In genomic region chr7:1601956-1602355, GRCh38 we compare ENCODE assay signal across 27 cellular contexts. TPM values are rescaled to one million over a fixed set of nuclear protein-coding genes. Genes with fewer than 3 reads are reported as not detected.
"Had no signal": no experiment of that assay in that cellular context is flagged by ENCODE, and none has a peak within 500 bp of the region (broad histone marks: within the 10 kb centered on the region; RNA-seq: fewer than 3 reads in every experiment).

No MANE protein-coding gene starts in this region.

- H3K4me3 ChIP-seq: dorsolateral prefrontal cortex, esophagus muscularis mucosa, heart right ventricle, lung, ovary, psoas muscle, skin epidermis, suprapubic skin, vagina had no signal

- H3K9me3 ChIP-seq: esophagus muscularis mucosa, heart right ventricle, ovary, psoas muscle, suprapubic skin, vagina had no signal

- H3K27ac ChIP-seq: dorsolateral prefrontal cortex, esophagus muscularis mucosa, foreskin keratinocyte, heart right ventricle, ovary, psoas muscle, skin epidermis, suprapubic skin, vagina had no signal

- DNase-seq: dorsolateral prefrontal cortex; effector CD4-positive, alpha-beta T cell; foreskin keratinocyte; glutamatergic neuron; heart right ventricle; hippocampal formation; immature natural killer cell; natural killer cell; ovary; psoas muscle; stimulated activated CD4-positive, alpha-beta T cell treated with anti-CD3 and anti-CD28 coated beads, Interleukin-15, amount 100 ng/mL, for 24 hours; stimulated activated CD4-positive, alpha-beta T cell treated with anti-CD3 and anti-CD28 coated beads, Interleukin-2, amount 100 ng/mL, for 48 hours; stimulated activated naive CD4-positive, alpha-beta T cell; stimulated activated naive CD8-positive, alpha-beta T cell treated with anti-CD3 and anti-CD28 coated beads, Interleukin-15, amount 100 ng/mL, for 72 hours; trophoblast cell had no signal

- FAIRE-seq: colon, endothelial cell of umbilical vein, keratinocyte had no signal

- ATAC-seq: foreskin keratinocyte; heart right ventricle; left lobe of liver; natural killer cell; psoas muscle; right cardiac atrium; stimulated activated naive CD8-positive, alpha-beta T cell treated with anti-CD3 and anti-CD28 coated beads, Interleukin-15, amount 100 ng/mL, for 72 hours had no signal

- H3K27me3 ChIP-seq: ovary, vagina had no signal

- H3K4me1 ChIP-seq: esophagus muscularis mucosa, foreskin keratinocyte, heart right ventricle, psoas muscle, suprapubic skin, vagina had no signal

- H3K36me3 ChIP-seq: esophagus muscularis mucosa, heart right ventricle, ovary, suprapubic skin, vagina had no signal

RNA-seq across cellular contexts. Expression of gene TMEM184A, which starts 46.0 kb away (rescaled TPM):
- total RNA-seq: endothelial cell of umbilical vein, mononuclear cell had no signal
- polyA plus RNA-seq: immature natural killer cell, neural cell had no signal
